Comparison of ENCODE assay signal across 2 cellular contexts in the genomic region with DNA sequence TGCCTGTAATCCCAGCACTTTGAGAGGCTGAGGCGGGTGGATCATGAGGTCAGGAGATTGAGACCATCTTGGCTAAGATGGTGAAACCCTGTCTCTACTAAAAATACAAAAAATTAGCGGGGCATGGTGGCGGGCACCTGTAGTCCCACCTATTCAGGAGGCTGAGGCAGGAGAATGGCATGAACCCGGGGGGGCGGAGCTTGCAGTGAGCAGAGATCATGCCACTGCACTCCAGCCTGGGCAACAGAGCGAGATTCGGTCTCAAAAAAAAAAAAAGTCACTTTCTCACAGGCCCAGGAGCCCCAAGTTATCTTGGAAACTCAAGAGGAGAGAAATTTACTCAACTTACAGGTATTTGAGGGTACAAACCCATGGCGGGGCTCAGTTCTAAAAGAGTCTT. TPM values are rescaled to one million over a fixed set of nuclear protein-coding genes. Genes with fewer than 3 reads are reported as not detected.
"Had no signal": no experiment of that assay in that cellular context is flagged by ENCODE, and none has a peak within 500 bp of the region (broad histone marks: within the 10 kb centered on the region; RNA-seq: fewer than 3 reads in every experiment).

No MANE protein-coding gene starts in this region.

RNA-seq across cellular contexts. Expression of a gene that starts 25.7 kb away (rescaled TPM):
- total RNA-seq: naive thymus-derived CD8-positive, alpha-beta T cell; natural killer cell treated with Interleukin-12 subunit alpha and Interleukin-12 subunit beta and Interleukin-15 and Interleukin-18, amount 100 ng/mL, for 72 hours had no signal
- polyA plus RNA-seq: naive thymus-derived CD8-positive, alpha-beta T cell had no signal
